In genomic region chrX:47047989-47048388, GRCh38 we compare ENCODE assay signal across 1 cellular context.
A peak's percentile ranks its signal among the peaks of the same experiment; 100 is the strongest.
TF ChIP-seq lines count a peak whose summit lies in the region.

No MANE protein-coding gene starts in this region.

TF ChIP-seq in K562, 482 proteins besides CTCF, POLR2A, EP300 and RAD21 (continued from another document and continues in another):
- TF ChIP-seq ZBTB40 (IDR thresholded peaks at IDR 0.05) (no peak), ZBTB40 (CRISPR knock-in tag; IDR thresholded peaks at IDR 0.05) (no peak), ZNF347 (CRISPR knock-in tag; IDR thresholded peaks at IDR 0.05; ENCODE audit: low read depth) (no peak), CXXC5 (CRISPR knock-in tag; IDR thresholded peaks at IDR 0.05) (0 out of 2 replicates have a peak, but pooled peaks have one; percentile 50), TFE3 (CRISPR knock-in tag; IDR thresholded peaks at IDR 0.05) (no peak), ZKSCAN8 (CRISPR knock-in tag; IDR thresholded peaks at IDR 0.05) (no peak), CBX5 (IDR thresholded peaks at IDR 0.05; ENCODE audit: borderline replicate concordance, low read depth) (no peak), HOXB6 (CRISPR knock-in tag; IDR thresholded peaks at IDR 0.05; ENCODE audit: borderline replicate concordance) (no peak), SAFB (IDR thresholded peaks at IDR 0.05; ENCODE audit: borderline replicate concordance, low read depth, low read length) (no peak), DPF2 (IDR thresholded peaks at IDR 0.05) (peak; percentile 93), DMBX1 (CRISPR knock-in tag; IDR thresholded peaks at IDR 0.05; ENCODE audit: borderline replicate concordance) (peak; percentile 43; the same call in 1 of the 2 replicates), TCFL5 (CRISPR knock-in tag; conservative IDR thresholded peaks at IDR 0.05) (no peak), ADNP (tag; IDR thresholded peaks at IDR 0.05) (no peak), HOMEZ (CRISPR knock-in tag; IDR thresholded peaks at IDR 0.05) (no peak), THAP12 (CRISPR knock-in tag; IDR thresholded peaks at IDR 0.05) (no peak), ZNF121 (CRISPR knock-in tag; conservative IDR thresholded peaks at IDR 0.05) (no peak), HDGF (IDR thresholded peaks at IDR 0.05) (no peak), SETDB1 (IDR thresholded peaks at IDR 0.05; ENCODE audit: low read length) (no peak), EWSR1 (IDR thresholded peaks at IDR 0.05; ENCODE audit: borderline replicate concordance, low read depth, partially characterized antibody) (no peak), PATZ1 (CRISPR knock-in tag; IDR thresholded peaks at IDR 0.05; ENCODE audit: borderline replicate concordance) (no peak), ELF2 (CRISPR knock-in tag; IDR thresholded peaks at IDR 0.05) (no peak), TEAD4 (IDR thresholded peaks at IDR 0.05; ENCODE audit: low read length) (peak; percentile 95), TEAD4 (CRISPR knock-in tag; IDR thresholded peaks at IDR 0.05; ENCODE audit: borderline replicate concordance) (no peak), CEBPZ (IDR thresholded peaks at IDR 0.05; ENCODE audit: borderline replicate concordance, low read depth, low read length) (no peak), PPARD (CRISPR knock-in tag; IDR thresholded peaks at IDR 0.05) (no peak), HMGN3 (IDR thresholded peaks at IDR 0.05; ENCODE audit: borderline replicate concordance, extremely low read depth, insufficient read length, low read depth, low read length) (peak; percentile 28), KDM1A (IDR thresholded peaks at IDR 0.05) (peak; percentile 96 to 97), ZNF232 (CRISPR knock-in tag; IDR thresholded peaks at IDR 0.05) (no peak), PRDM10 (IDR thresholded peaks at IDR 0.05; ENCODE audit: partially characterized antibody) (no peak), POLR2H (tag; IDR thresholded peaks at IDR 0.05; ENCODE audit: low read depth) (no peak), HEY1 (CRISPR knock-in tag; IDR thresholded peaks at IDR 0.05; ENCODE audit: borderline replicate concordance) (no peak), HDAC1 (IDR thresholded peaks at IDR 0.05) (peak in 1 of 2 experiments; percentile 83; a peak in 2 of 4 replicates), SNIP1 (IDR thresholded peaks at IDR 0.05; ENCODE audit: low read depth) (no peak), ZNF764 (CRISPR knock-in tag; IDR thresholded peaks at IDR 0.05; ENCODE audit: low read depth) (no peak), SAFB2 (IDR thresholded peaks at IDR 0.05; ENCODE audit: borderline replicate concordance, low read depth, low read length, severe bottlenecking) (no peak), MIER1 (IDR thresholded peaks at IDR 0.05; ENCODE audit: low read depth) (no peak)
